ENCODE assay signal across 8 cellular contexts in the genomic region with DNA sequence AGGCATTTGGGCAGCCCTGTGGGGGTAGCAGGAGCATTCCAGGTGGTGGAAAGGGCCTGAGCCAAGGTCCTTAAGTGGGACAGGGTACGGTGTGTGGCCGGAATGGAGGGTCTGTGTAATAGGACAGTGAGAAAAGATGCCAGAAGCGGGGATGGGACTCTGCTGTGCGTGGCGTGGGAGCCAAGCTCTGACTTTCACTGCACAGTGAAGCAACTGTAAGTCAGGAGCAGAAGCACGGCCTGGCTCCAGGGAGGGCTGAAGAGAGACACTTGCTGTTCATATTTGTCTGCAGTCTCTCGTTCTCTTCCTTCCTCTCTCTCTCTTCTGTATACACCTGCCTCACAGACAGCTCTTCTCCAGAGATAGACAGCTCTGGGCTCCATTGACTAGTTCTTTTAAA. TPM values are rescaled to one million over a fixed set of nuclear protein-coding genes. Genes with fewer than 3 reads are reported as not detected.
A peak's percentile ranks its signal among the peaks of the same experiment; 100 is the strongest.
DNase-seq lines count a peak whose midpoint lies in the region; ATAC-seq, FAIRE-seq and TF ChIP-seq lines count a peak whose summit lies in the region.

No MANE protein-coding gene starts in this region.

- H3K36me3 ChIP-seq in GM23338 (ENCODE audit: insufficient read depth), result no peaks in the 10 kb centered on the region
- H3K36me3 ChIP-seq in Peyer's patch, result no peaks in the 10 kb centered on the region
- no peaks in the 10 kb centered on the region for H3K36me3 ChIP-seq in duodenal mucosa (ENCODE audit: control insufficient read depth in 1 of 2, insufficient read depth in 2 of 2, low read length in 2 of 2)
- H3K36me3 ChIP-seq in sigmoid colon, result no peaks in the 10 kb centered on the region

- no peak for TF ChIP-seq POLR2A in Peyer's patch (IDR thresholded peaks at IDR 0.05)
- TF ChIP-seq POLR2A in sigmoid colon (IDR thresholded peaks at IDR 0.05), result no peak

- H3K27ac ChIP-seq in GM23338 (ENCODE audit: low read depth) (no peak overlapping the region), Peyer's patch (peak overlapping the region in 2 of 4 donors; percentile 25 to 91), duodenal mucosa (ENCODE audit: low read depth, low read length) (no peak overlapping the region), sigmoid colon (peak overlapping the region in 2 of 4 donors; percentile 3 to 83)

- FAIRE-seq in RCC 7860 (lab: Jason Lieb, UNC), result no peak
- FAIRE-seq in D721Med (lab: Jason Lieb, UNC), result no peak

- H3K4me1 ChIP-seq in GM23338 (ENCODE audit: insufficient read depth), result peaks cover 16% of the 10 kb centered on the region
- H3K4me1 ChIP-seq in Peyer's patch, result peaks cover 0 to 11% (median 3%) of the 10 kb centered on the region in 4 donors
- peaks cover 22 to 25% of the 10 kb centered on the region in 2 donors for H3K4me1 ChIP-seq in duodenal mucosa (ENCODE audit: control insufficient read depth in 1 of 2, insufficient read depth in 2 of 2, low read length in 2 of 2)
- peaks cover 0 to 28% (median 14%) of the 10 kb centered on the region in 4 donors for H3K4me1 ChIP-seq in sigmoid colon

- TF ChIP-seq EP300 in sigmoid colon (IDR thresholded peaks at IDR 0.05), result no peak

- peaks cover 31% of the 10 kb centered on the region for H3K27me3 ChIP-seq in GM23338 (ENCODE audit: insufficient read depth)
- H3K27me3 ChIP-seq in Peyer's patch, result no peaks in the 10 kb centered on the region
- H3K27me3 ChIP-seq in duodenal mucosa (ENCODE audit: control insufficient read depth in 1 of 2, insufficient read depth in 2 of 2, low read length in 2 of 2), result no peaks in the 10 kb centered on the region
- peaks cover 0 to 27% (median 0%) of the 10 kb centered on the region in 3 donors for H3K27me3 ChIP-seq in sigmoid colon

- no peak overlapping the region for H3K27ac Mint-ChIP-seq in GM23338

- no peaks in the 10 kb centered on the region for H3K9me2 ChIP-seq in GM23338 (ENCODE audit: insufficient read depth)

- H3F3A ChIP-seq in GM23338 (replicated peaks; ENCODE audit: low read depth), result peaks cover 7% of the 10 kb centered on the region

- intact Hi-C loops in sigmoid colon (cut with DNase I), result no loop called here

- ATAC-seq in GM23338, result no peak

- H3K9ac ChIP-seq in duodenal mucosa (ENCODE audit: low read depth in 1 of 2, low read length in 2 of 2), result no peak overlapping the region

- no peak overlapping the region; the same call in 1 of the 2 replicates for H3K4me2 ChIP-seq in GM23338

- H3K27me3 Mint-ChIP-seq in GM23338 (ENCODE audit: insufficient read depth, low read depth, poor library complexity), result peaks cover 27% of the 10 kb centered on the region

- TF ChIP-seq CTCF in GM23338 (conservative IDR thresholded peaks at IDR 0.05; ENCODE audit: low read depth in 2 of 2), result no peak
- no peak for TF ChIP-seq CTCF in Peyer's patch (IDR thresholded peaks at IDR 0.05)
- no peak for TF ChIP-seq CTCF in sigmoid colon (IDR thresholded peaks at IDR 0.05)
- TF ChIP-seq CTCF in D721Med (IDR thresholded peaks at IDR 0.05; ENCODE audit: insufficient read depth, missing control alignments), result no peak

- WGBS in sigmoid colon, 2 donors, result 66 to 76% methylated on average over 7 of the region's 7 CpGs

- H3K4me3 ChIP-seq in GM23338, result no peak overlapping the region
- H3K4me3 ChIP-seq in Peyer's patch, result peak overlapping the region in 3 of 4 donors; percentile 3 to 15 (median 13)
- peak overlapping the region; percentile 81 to 86 for H3K4me3 ChIP-seq in duodenal mucosa (ENCODE audit: low read depth in 1 of 2, low read length in 2 of 2)
- peak overlapping the region in 2 of 4 donors; percentile 63 to 87 for H3K4me3 ChIP-seq in sigmoid colon

- no peak overlapping the region for H2AFZ ChIP-seq in GM23338

- DNase-seq in GM23338 (ENCODE audit: low spot score), result no peak
- peak in 1 of 3 donors; percentile 50 for DNase-seq in Peyer's patch
- DNase-seq in sigmoid colon, result peak; percentile 63
- DNase-seq in RCC 7860 (ENCODE audit: low spot score), result no peak
- DNase-seq in D721Med (ENCODE audit: insufficient read length, low spot score), result no peak
- no peak for DNase-seq in DMS153 (lab: John Stamatoyannopoulos, UW)
- no peak for DNase-seq in kidney glomerular epithelial cell (lab: John Stamatoyannopoulos, UW)

- H3K4me3 Mint-ChIP-seq in GM23338, result peak overlapping the region; percentile 41; the same call in 1 of the 3 replicates

- no peaks in the 10 kb centered on the region; the same call in 2 of the 3 replicates for H3K9me3 Mint-ChIP-seq in GM23338

- peaks cover 6% of the 10 kb centered on the region; the same call in 1 of the 2 replicates for H3K79me2 ChIP-seq in GM23338 (replicated peaks; ENCODE audit: insufficient read depth)

- H3K36me3 Mint-ChIP-seq in GM23338 (ENCODE audit: low read depth), result no peaks in the 10 kb centered on the region

- H3K4me1 Mint-ChIP-seq in GM23338, result peaks cover 22% of the 10 kb centered on the region

- H4K20me1 ChIP-seq in GM23338 (replicated peaks; ENCODE audit: insufficient read depth), result peaks cover 4% of the 10 kb centered on the region

- no peaks in the 10 kb centered on the region for H3K9me3 ChIP-seq in Peyer's patch
- no peaks in the 10 kb centered on the region for H3K9me3 ChIP-seq in duodenal mucosa (ENCODE audit: control insufficient read depth in 1 of 2, low read length in 2 of 2)
- H3K9me3 ChIP-seq in sigmoid colon, result no peaks in the 10 kb centered on the region

TF ChIP-seq in GM23338, 12 proteins besides CTCF, POLR2A, EP300 and RAD21 (continues in another document):
- TF ChIP-seq, protein P1, sequence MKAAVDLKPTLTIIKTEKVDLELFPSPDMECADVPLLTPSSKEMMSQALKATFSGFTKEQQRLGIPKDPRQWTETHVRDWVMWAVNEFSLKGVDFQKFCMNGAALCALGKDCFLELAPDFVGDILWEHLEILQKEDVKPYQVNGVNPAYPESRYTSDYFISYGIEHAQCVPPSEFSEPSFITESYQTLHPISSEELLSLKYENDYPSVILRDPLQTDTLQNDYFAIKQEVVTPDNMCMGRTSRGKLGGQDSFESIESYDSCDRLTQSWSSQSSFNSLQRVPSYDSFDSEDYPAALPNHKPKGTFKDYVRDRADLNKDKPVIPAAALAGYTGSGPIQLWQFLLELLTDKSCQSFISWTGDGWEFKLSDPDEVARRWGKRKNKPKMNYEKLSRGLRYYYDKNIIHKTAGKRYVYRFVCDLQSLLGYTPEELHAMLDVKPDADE (IDR thresholded peaks at IDR 0.05), result no peak
- TF ChIP-seq POLR2AphosphoS5 (IDR thresholded peaks at IDR 0.05; ENCODE audit: low read depth) (no peak), STAT1 (IDR thresholded peaks at IDR 0.05; ENCODE audit: unreplicated experiment) (no peak), ZNF114 (CRISPR knock-in tag; IDR thresholded peaks at IDR 0.05) (no peak), EZH2 (IDR thresholded peaks at IDR 0.05; ENCODE audit: low read depth, unreplicated experiment) (no peak), CREB1 (CRISPR knock-in tag; IDR thresholded peaks at IDR 0.05; ENCODE audit: low read depth) (no peak), JUNB (IDR thresholded peaks at IDR 0.05; ENCODE audit: unreplicated experiment) (no peak), ZNF331 (CRISPR knock-in tag; IDR thresholded peaks at IDR 0.05; ENCODE audit: low read depth) (no peak), NANOG (IDR thresholded peaks at IDR 0.05; ENCODE audit: borderline replicate concordance) (no peak)

RNA-seq across cellular contexts. Expression of a gene that starts 1.9 kb away (rescaled TPM):
- 9.6 and 11.9 TPM in 2 replicates for total RNA-seq in GM23338 (2014; rRNA removed; shearing (Covaris generic))
- polyA plus RNA-seq in GM23338 (2016; fragmentation: Nextera tagmentation; extraction: Ambion mirVana) (3.2 TPM in 2 replicates), sigmoid colon (10 to 100 TPM in 1 of 3 donors, 1 to 10 TPM in 2; 1.2 to 10.4 (median 3.9) TPM)
- total RNA-seq in Peyer's patch (10 to 100 TPM; 12.4 to 23.6 (median 18.3) TPM), sigmoid colon (1 to 10 TPM; 7.5 to 8.6 (median 8.4) TPM)

RNA-seq across cellular contexts. Expression of a gene that starts 34.4 kb away (rescaled TPM):
- 6.4 and 7.2 TPM in 2 replicates for total RNA-seq in GM23338 (2014; rRNA removed; shearing (Covaris generic))
- polyA plus RNA-seq in GM23338 (2016; fragmentation: Nextera tagmentation; extraction: Ambion mirVana), result 2.0 and 2.4 TPM in 2 replicates
- total RNA-seq in Peyer's patch, result under 1 TPM in 3 of 4 donors, not detected in 1; 0.18 to 0.76 (median 0.40) TPM
- under 1 TPM in 3 of 4 donors, not detected in 1; 0.36 to 0.54 (median 0.49) TPM for total RNA-seq in sigmoid colon
- polyA plus RNA-seq in sigmoid colon, result under 1 TPM in 1 of 3 donors, not detected in 2; 0.17 TPM
